In genomic region chr1:233465745-233466343, GRCh38 we compare ENCODE assay signal across 29 cellular contexts.
"Had no signal": no experiment of that assay in that cellular context is flagged by ENCODE, and none has a peak within 500 bp of the region (broad histone marks: within the 10 kb centered on the region; RNA-seq: fewer than 3 reads in every experiment).

No MANE protein-coding gene starts in this region.

- H3K36me3 ChIP-seq: stomach, suprapubic skin, thoracic aorta, thyroid gland, tibial artery, tibial nerve, transverse colon, upper lobe of left lung, upper lobe of right lung, uterus, vagina had no signal

- H3K27me3 ChIP-seq: stomach, suprapubic skin, testis, thyroid gland, tibial artery, tibial nerve, transverse colon, upper lobe of left lung, upper lobe of right lung, uterus, vagina had no signal

- H3K4me1 Mint-ChIP-seq: stimulated activated effector memory CD8-positive, alpha-beta T cell treated with anti-CD3 and anti-CD28 coated beads, Interleukin-12 subunit alpha, Interleukin-12 subunit beta, amount 100 ng/mL, for 72 hours; stimulated activated memory B cell treated with anti-CD40 and anti-IgM and Interleukin-4, amounts not matched to agents 10 μg/mL and 1 μg/mL and 100 μg/mL, for 72 hours; stimulated activated naive B cell treated with anti-CD40 and anti-IgM and Interleukin-4, amounts not matched to agents 10 μg/mL and 1 μg/mL and 100 μg/mL, for 72 hours; stimulated activated naive CD8-positive, alpha-beta T cell treated with anti-CD3 and anti-CD28 coated beads, Interleukin-15, amount 100 ng/mL, for 72 hours had no signal

- H3K9me3 Mint-ChIP-seq: stimulated activated effector memory CD8-positive, alpha-beta T cell treated with anti-CD3 and anti-CD28 coated beads, Interleukin-12 subunit alpha, Interleukin-12 subunit beta, amount 100 ng/mL, for 72 hours; stimulated activated memory B cell treated with anti-CD40 and anti-IgM and Interleukin-4, amounts not matched to agents 10 μg/mL and 1 μg/mL and 100 μg/mL, for 72 hours; stimulated activated naive B cell treated with anti-CD40 and anti-IgM and Interleukin-4, amounts not matched to agents 10 μg/mL and 1 μg/mL and 100 μg/mL, for 72 hours; stimulated activated naive CD8-positive, alpha-beta T cell treated with anti-CD3 and anti-CD28 coated beads, Interleukin-15, amount 100 ng/mL, for 72 hours; stimulated activated naive CD8-positive, alpha-beta T cell treated with anti-CD3 and anti-CD28 coated beads, Interleukin-15, Interleukin-2, amounts not matched to agents 100 ng/mL and 50 ng/mL, for 24 hours; type B pancreatic cell had no signal

- H3K9me3 ChIP-seq: suprapubic skin, testis, thoracic aorta, thyroid gland, transverse colon, upper lobe of left lung, upper lobe of right lung, uterus, vagina had no signal

- H3K27ac Mint-ChIP-seq: stimulated activated effector memory CD8-positive, alpha-beta T cell treated with anti-CD3 and anti-CD28 coated beads, Interleukin-12 subunit alpha, Interleukin-12 subunit beta, amount 100 ng/mL, for 72 hours; stimulated activated memory B cell treated with anti-CD40 and anti-IgM and Interleukin-4, amounts not matched to agents 10 μg/mL and 1 μg/mL and 100 μg/mL, for 72 hours; stimulated activated naive B cell treated with anti-CD40 and anti-IgM and Interleukin-4, amounts not matched to agents 10 μg/mL and 1 μg/mL and 100 μg/mL, for 72 hours; stimulated activated naive CD8-positive, alpha-beta T cell treated with anti-CD3 and anti-CD28 coated beads, Interleukin-15, amount 100 ng/mL, for 72 hours; stimulated activated naive CD8-positive, alpha-beta T cell treated with anti-CD3 and anti-CD28 coated beads, Interleukin-15, Interleukin-2, amounts not matched to agents 100 ng/mL and 50 ng/mL, for 24 hours; type B pancreatic cell had no signal

- H3K27ac ChIP-seq: stomach, suprapubic skin, testis, thoracic aorta, thyroid gland, tibial artery, tibial nerve, transverse colon, upper lobe of left lung, upper lobe of right lung, uterus, vagina had no signal

- H3K4me1 ChIP-seq: stomach, suprapubic skin, testis, thyroid gland, tibial artery, tibial nerve, transverse colon, upper lobe of left lung, upper lobe of right lung, uterus, vagina had no signal

- DNase-seq: stimulated activated CD4-positive, alpha-beta T cell treated with anti-CD3 and anti-CD28 coated beads, Interleukin-2, amount 100 ng/mL, for 48 hours; stimulated activated CD4-positive, alpha-beta T cell treated with anti-CD3 and anti-CD28 coated beads, Interleukin-4, amount 100 ng/mL, for 1 hour; stimulated activated CD4-positive, alpha-beta T cell treated with anti-CD3 and anti-CD28 coated beads, Interleukin-4, amount 100 ng/mL, for 24 hours; stimulated activated CD4-positive, alpha-beta T cell treated with anti-CD3 and anti-CD28 coated beads, Interleukin-4, amount 100 ng/mL, for 4 hours; stimulated activated CD8-positive, alpha-beta memory T cell treated with anti-CD3 and anti-CD28 coated beads, Interleukin-4, amount 100 ng/mL, for 48 hours; stimulated activated naive B cell treated with anti-CD40 and anti-IgM and Interleukin-4, amounts not matched to agents 10 μg/mL and 1 μg/mL and 100 μg/mL, for 72 hours; stimulated activated naive CD4-positive, alpha-beta T cell; stimulated activated naive CD4-positive, alpha-beta T cell treated with Interleukin-2 at 50 U/mL for 16 hours; stimulated activated naive CD8-positive, alpha-beta T cell treated with anti-CD3 and anti-CD28 coated beads, Interleukin-15, amount 100 ng/mL, for 72 hours; stimulated activated naive CD8-positive, alpha-beta T cell treated with anti-CD3 and anti-CD28 coated beads, Interleukin-15, Interleukin-2, amounts not matched to agents 100 U/mL and 50 U/mL, for 24 hours; stomach; substantia nigra; testis; thyroid gland; tibial artery; transverse colon; trophoblast cell; upper lobe of right lung; uterus had no signal

- ATAC-seq: stimulated activated effector memory CD8-positive, alpha-beta T cell treated with anti-CD3 and anti-CD28 coated beads, Interleukin-12 subunit alpha, Interleukin-12 subunit beta, amount 100 ng/mL, for 72 hours; stimulated activated memory B cell treated with anti-CD40 and anti-IgM and Interleukin-4, amounts not matched to agents 10 μg/mL and 1 μg/mL and 100 μg/mL, for 72 hours; stimulated activated naive B cell treated with anti-CD40 and anti-IgM and Interleukin-4, amounts not matched to agents 10 μg/mL and 1 μg/mL and 100 μg/mL, for 72 hours; stimulated activated naive CD8-positive, alpha-beta T cell treated with anti-CD3 and anti-CD28 coated beads, Interleukin-15, amount 100 ng/mL, for 72 hours; stimulated activated naive CD8-positive, alpha-beta T cell treated with anti-CD3 and anti-CD28 coated beads, Interleukin-15, Interleukin-2, amounts not matched to agents 100 U/mL and 50 U/mL, for 24 hours; upper lobe of right lung had no signal

- H3K27me3 Mint-ChIP-seq: stimulated activated memory B cell treated with anti-CD40 and anti-IgM and Interleukin-4, amounts not matched to agents 10 μg/mL and 1 μg/mL and 100 μg/mL, for 72 hours; stimulated activated naive B cell treated with anti-CD40 and anti-IgM and Interleukin-4, amounts not matched to agents 10 μg/mL and 1 μg/mL and 100 μg/mL, for 72 hours; stimulated activated naive CD8-positive, alpha-beta T cell treated with anti-CD3 and anti-CD28 coated beads, Interleukin-15, amount 100 ng/mL, for 72 hours; type B pancreatic cell had no signal

- FAIRE-seq: urothelium cell line had no signal

- H3K36me3 Mint-ChIP-seq: stimulated activated effector memory CD8-positive, alpha-beta T cell treated with anti-CD3 and anti-CD28 coated beads, Interleukin-12 subunit alpha, Interleukin-12 subunit beta, amount 100 ng/mL, for 72 hours; stimulated activated memory B cell treated with anti-CD40 and anti-IgM and Interleukin-4, amounts not matched to agents 10 μg/mL and 1 μg/mL and 100 μg/mL, for 72 hours; stimulated activated naive B cell treated with anti-CD40 and anti-IgM and Interleukin-4, amounts not matched to agents 10 μg/mL and 1 μg/mL and 100 μg/mL, for 72 hours; type B pancreatic cell had no signal

- H3K4me3 ChIP-seq: stomach, suprapubic skin, testis, thoracic aorta, thyroid gland, tibial artery, tibial nerve, transverse colon, upper lobe of left lung, upper lobe of right lung, uterus, vagina had no signal

- H3K4me3 Mint-ChIP-seq: stimulated activated effector memory CD8-positive, alpha-beta T cell treated with anti-CD3 and anti-CD28 coated beads, Interleukin-12 subunit alpha, Interleukin-12 subunit beta, amount 100 ng/mL, for 72 hours; stimulated activated memory B cell treated with anti-CD40 and anti-IgM and Interleukin-4, amounts not matched to agents 10 μg/mL and 1 μg/mL and 100 μg/mL, for 72 hours; stimulated activated naive B cell treated with anti-CD40 and anti-IgM and Interleukin-4, amounts not matched to agents 10 μg/mL and 1 μg/mL and 100 μg/mL, for 72 hours; stimulated activated naive CD8-positive, alpha-beta T cell treated with anti-CD3 and anti-CD28 coated beads, Interleukin-15, amount 100 ng/mL, for 72 hours; stimulated activated naive CD8-positive, alpha-beta T cell treated with anti-CD3 and anti-CD28 coated beads, Interleukin-15, Interleukin-2, amounts not matched to agents 100 ng/mL and 50 ng/mL, for 24 hours; type B pancreatic cell had no signal
